Comparison of ENCODE assay signal across 8 cellular contexts in the genomic region with DNA sequence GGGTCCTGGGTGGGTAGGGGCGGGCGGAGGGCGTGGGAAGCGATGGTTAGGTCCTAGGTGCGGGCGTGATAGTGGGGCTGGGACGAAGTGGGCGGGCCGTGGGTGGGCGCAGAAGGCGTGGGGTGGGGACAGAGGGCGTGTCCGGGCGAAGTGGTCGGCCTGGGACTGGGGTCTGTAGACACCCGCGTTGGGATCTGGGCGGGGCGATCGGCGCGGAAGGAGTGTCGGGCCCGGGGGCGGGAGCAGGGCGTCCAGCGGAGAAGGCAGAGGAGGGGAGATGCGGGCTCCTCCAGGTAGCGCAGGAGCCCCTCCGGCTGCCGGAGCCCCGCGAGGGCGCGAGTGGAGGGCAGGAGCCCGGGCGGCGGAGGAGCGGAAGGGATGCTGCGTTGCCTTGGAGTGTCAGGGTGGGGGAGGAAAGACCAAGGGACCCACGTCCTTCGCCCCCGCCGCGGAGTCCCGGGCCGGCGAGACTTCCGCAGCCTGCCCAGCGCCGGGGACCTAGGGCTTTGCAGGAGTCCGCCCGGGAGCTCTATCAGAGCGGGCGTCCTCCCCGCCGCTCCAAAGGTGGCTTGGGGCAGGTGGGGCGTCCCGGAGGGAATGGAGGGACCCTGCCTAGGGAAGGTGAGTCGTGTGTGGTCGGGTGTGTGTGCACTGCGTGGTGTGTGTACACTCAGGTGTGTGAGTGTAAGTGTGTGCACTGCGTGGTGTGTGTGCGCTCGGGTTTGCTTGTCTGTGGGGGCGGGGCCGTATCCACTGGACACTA. TPM values are rescaled to one million over a fixed set of nuclear protein-coding genes. Genes with fewer than 3 reads are reported as not detected.
DNase-seq lines count a peak whose midpoint lies in the region; ATAC-seq and TF ChIP-seq lines count a peak whose summit lies in the region.

No MANE protein-coding gene starts in this region.

- H3K4me1 Mint-ChIP-seq in activated CD4-positive, alpha-beta T cell treated with anti-CD3 and anti-CD28 coated beads for 36 hours: peaks cover 14% of the 10 kb centered on the region
- peaks cover 12% of the 10 kb centered on the region for H3K4me1 Mint-ChIP-seq in GM23338
- peaks cover 9% of the 10 kb centered on the region for H3K4me1 Mint-ChIP-seq in type B pancreatic cell (ENCODE audit: unreplicated experiment)

- H3K36me3 ChIP-seq in GM23338 (ENCODE audit: insufficient read depth) (no peaks in the 10 kb centered on the region), ectodermal cell (ENCODE audit: control insufficient read depth, insufficient read depth, low read length) (no peaks in the 10 kb centered on the region), mucosa of rectum (ENCODE audit: control insufficient read depth in 2 of 2, insufficient read depth in 2 of 2, low read length in 2 of 2) (no peaks in the 10 kb centered on the region)

- H3K4me1 ChIP-seq in GM23338 (ENCODE audit: insufficient read depth) (peaks cover 7% of the 10 kb centered on the region), ectodermal cell (ENCODE audit: control insufficient read depth, insufficient read depth, low read length) (peaks cover 15% of the 10 kb centered on the region), mucosa of rectum (ENCODE audit: control insufficient read depth in 2 of 2, insufficient read depth in 2 of 2, low read length in 2 of 2) (peaks cover 22 to 28% of the 10 kb centered on the region in 2 donors)

- H3K9me3 ChIP-seq in ectodermal cell (ENCODE audit: control insufficient read depth, low read length): no peaks in the 10 kb centered on the region
- no peaks in the 10 kb centered on the region for H3K9me3 ChIP-seq in mucosa of rectum (ENCODE audit: control insufficient read depth in 2 of 2, low read length in 2 of 2)

- no peaks in the 10 kb centered on the region; the same call in none of the 2 replicates for H4K20me1 ChIP-seq in GM23338 (replicated peaks; ENCODE audit: insufficient read depth)

- CTCF ChIA-PET in activated CD4-positive, alpha-beta T cell treated with anti-CD3 and anti-CD28 coated beads for 36 hours (lab: Charles Lee): interaction anchor here (1.4 kb wide), 1 partner anchor 26 kb away, joined by 3 read pairs; no protein-coding TSS in a partner anchor

- H3K27ac ChIP-seq in GM23338 (ENCODE audit: low read depth) (no peak overlapping the region), ectodermal cell (ENCODE audit: insufficient read depth, low read depth, low read length, poor library complexity, severe bottlenecking) (no peak overlapping the region), mucosa of rectum (ENCODE audit: low read depth in 2 of 2, low read length in 2 of 2) (peak overlapping the region; percentile 16 to 39)

- peak overlapping the region; percentile 32 to 58 for H3K9ac ChIP-seq in mucosa of rectum (ENCODE audit: low read depth in 1 of 2, low read length in 2 of 2)

- no peaks in the 10 kb centered on the region for H3K36me3 Mint-ChIP-seq in activated CD4-positive, alpha-beta T cell treated with anti-CD3 and anti-CD28 coated beads for 36 hours (ENCODE audit: low read depth)
- no peaks in the 10 kb centered on the region; the same call in 2 of the 3 replicates for H3K36me3 Mint-ChIP-seq in GM23338 (ENCODE audit: low read depth)
- no peaks in the 10 kb centered on the region for H3K36me3 Mint-ChIP-seq in type B pancreatic cell

- no peak for TF ChIP-seq CTCF in GM23338 (conservative IDR thresholded peaks at IDR 0.05; ENCODE audit: low read depth in 2 of 2)
- no peak for TF ChIP-seq CTCF in type B pancreatic cell (conservative IDR thresholded peaks at IDR 0.05)

- H3K4me3 ChIP-seq in GM23338 (peak overlapping the region; percentile 74), ectodermal cell (ENCODE audit: insufficient read depth, low read depth, low read length) (peak overlapping the region; percentile 35), mucosa of rectum (ENCODE audit: low read length in 2 of 2) (peak overlapping the region; percentile 49 to 67)

- no peaks in the 10 kb centered on the region for H3K79me2 ChIP-seq in GM23338 (replicated peaks; ENCODE audit: insufficient read depth)

- H2AFZ ChIP-seq in GM23338: peak overlapping the region; percentile 93

- no peaks in the 10 kb centered on the region for H3K27me3 Mint-ChIP-seq in activated CD4-positive, alpha-beta T cell treated with anti-CD3 and anti-CD28 coated beads for 36 hours
- H3K27me3 Mint-ChIP-seq in GM23338 (ENCODE audit: insufficient read depth, low read depth, poor library complexity) (peaks cover 34% of the 10 kb centered on the region), type B pancreatic cell (peaks cover 7% of the 10 kb centered on the region)

- POLR2A ChIA-PET in activated CD4-positive, alpha-beta T cell treated with anti-CD3 and anti-CD28 coated beads for 36 hours (lab: Charles Lee): no interaction called here

- peak; percentile 68 for ATAC-seq in activated CD4-positive, alpha-beta T cell treated with anti-CD3 and anti-CD28 coated beads for 36 hours
- ATAC-seq in GM23338: peak; percentile 75

- WGBS in ectodermal cell, 2 experiments: 2% methylated on average over 67 of the region's 67 CpGs

- H3F3A ChIP-seq in GM23338 (replicated peaks; ENCODE audit: low read depth): peaks cover 4% of the 10 kb centered on the region; the same call in 1 of the 2 replicates

- H3K9me2 ChIP-seq in GM23338 (ENCODE audit: insufficient read depth): no peaks in the 10 kb centered on the region

- in situ Hi-C loops in KBM-7 (cut with MboI; ENCODE audit: low pct_unique_long_range_greater_than_20kb, low sequenced_read_pairs): no loop called here

- no peaks in the 10 kb centered on the region for H3K9me3 Mint-ChIP-seq in activated CD4-positive, alpha-beta T cell treated with anti-CD3 and anti-CD28 coated beads for 36 hours (ENCODE audit: low read depth)
- H3K9me3 Mint-ChIP-seq in GM23338 (no peaks in the 10 kb centered on the region), type B pancreatic cell (no peaks in the 10 kb centered on the region)

- peak overlapping the region; percentile 69 for H3K4me3 Mint-ChIP-seq in activated CD4-positive, alpha-beta T cell treated with anti-CD3 and anti-CD28 coated beads for 36 hours
- H3K4me3 Mint-ChIP-seq in GM23338 (peak overlapping the region; percentile 77), type B pancreatic cell (peak overlapping the region; percentile 84)

- no peak overlapping the region for H3K27ac Mint-ChIP-seq in activated CD4-positive, alpha-beta T cell treated with anti-CD3 and anti-CD28 coated beads for 36 hours
- H3K27ac Mint-ChIP-seq in GM23338 (no peak overlapping the region), type B pancreatic cell (peak overlapping the region; percentile 69)

- peak overlapping the region; percentile 88 for H3K4me2 ChIP-seq in GM23338

- intact Hi-C loops in activated CD4-positive, alpha-beta T cell treated with anti-CD3 and anti-CD28 coated beads for 36 hours (cut with DNase I, micrococcal nuclease): loop anchor here (1.0 to 10.0 kb wide), 17 partner anchors 26 to 848 kb away; partner anchors contain the start of genes JMJD4 (in 2 of the 2), SNAP47 (in 2 of the 2), ARF1 (in 1 of the 2) and COQ8A (in 1 of the 2)

- DNase-seq in activated CD4-positive, alpha-beta T cell treated with anti-CD3 and anti-CD28 coated beads for 36 hours: no peak
- DNase-seq in activated CD4-positive, alpha-beta T cell treated with anti-CD3 and anti-CD28 coated beads, Interleukin-2, amount 50 U/mL, for 1 hour: no peak
- DNase-seq in GM23338 (ENCODE audit: low spot score): peak; percentile 93
- DNase-seq in KBM-7: peak; percentile 79
- DNase-seq in SKM-1 (lab: John Stamatoyannopoulos, UW; ENCODE audit: unreplicated experiment): peak; percentile 71
- peak; percentile 81 for DNase-seq in type B pancreatic cell (ENCODE audit: extremely low spot score, unreplicated experiment)

- H3K27me3 ChIP-seq in GM23338 (ENCODE audit: insufficient read depth) (peaks cover 38% of the 10 kb centered on the region), ectodermal cell (ENCODE audit: control insufficient read depth, insufficient read depth, low read length, poor library complexity, severe bottlenecking) (peaks cover 44% of the 10 kb centered on the region), mucosa of rectum (ENCODE audit: control insufficient read depth in 2 of 2, insufficient read depth in 2 of 2, low read length in 2 of 2) (peaks cover 0 to 8% of the 10 kb centered on the region in 2 donors)

TF ChIP-seq in GM23338, 12 proteins besides CTCF, POLR2A, EP300 and RAD21:
- peak; percentile 48; the same call in 1 of the 2 replicates for TF ChIP-seq POLR2AphosphoS5 (IDR thresholded peaks at IDR 0.05; ENCODE audit: low read depth)
- TF ChIP-seq ZNF331 (CRISPR knock-in tag; IDR thresholded peaks at IDR 0.05; ENCODE audit: low read depth): no peak
- TF ChIP-seq CREB1 (CRISPR knock-in tag; IDR thresholded peaks at IDR 0.05; ENCODE audit: low read depth): 0 out of 2 replicates have a peak, but pooled peaks have one; percentile 10
TF ChIP-seq in GM23338: peak in this region for 2.

RNA-seq across cellular contexts. Expression of gene PRSS38, which starts 27.0 kb away (rescaled TPM):
- not detected for total RNA-seq in activated CD4-positive, alpha-beta T cell treated with anti-CD3 and anti-CD28 coated beads for 36 hours
- not detected in 2 replicates for total RNA-seq in GM23338 (2014; rRNA removed; shearing (Covaris generic))
- polyA plus RNA-seq in GM23338 (2016; fragmentation: Nextera tagmentation; extraction: Ambion mirVana): not detected in 2 replicates
- not detected for polyA plus RNA-seq in ectodermal cell (2013, experiment 1 of 4)
- polyA plus RNA-seq in ectodermal cell (2013, experiment 2 of 4): not detected
- polyA plus RNA-seq in ectodermal cell (2013, experiment 3 of 4): not detected
- polyA plus RNA-seq in ectodermal cell (2013, experiment 4 of 4): not detected
- total RNA-seq in type B pancreatic cell (ENCODE audit: low replicate concordance): not detected in 2 replicates

RNA-seq across cellular contexts. Expression of gene SNAP47, which starts 53.2 kb away (rescaled TPM):
- total RNA-seq in activated CD4-positive, alpha-beta T cell treated with anti-CD3 and anti-CD28 coated beads for 36 hours: 10 to 100 TPM; 30.3 to 31.2 TPM
- 48.0 and 51.8 TPM in 2 replicates for total RNA-seq in GM23338 (2014; rRNA removed; shearing (Covaris generic))
- polyA plus RNA-seq in GM23338 (2016; fragmentation: Nextera tagmentation; extraction: Ambion mirVana): 17.8 and 19.5 TPM in 2 replicates
- 49.2 TPM for polyA plus RNA-seq in ectodermal cell (2013, experiment 1 of 4)
- 46.6 TPM for polyA plus RNA-seq in ectodermal cell (2013, experiment 2 of 4)
- 39.8 TPM for polyA plus RNA-seq in ectodermal cell (2013, experiment 3 of 4)
- polyA plus RNA-seq in ectodermal cell (2013, experiment 4 of 4): 43.9 TPM
- 32.4 and 46.2 TPM in 2 replicates for total RNA-seq in type B pancreatic cell (ENCODE audit: low replicate concordance)

RNA-seq across cellular contexts. Expression of gene JMJD4, which starts 53.4 kb away (rescaled TPM):
- 10 to 100 TPM; 14.4 to 18.1 TPM for total RNA-seq in activated CD4-positive, alpha-beta T cell treated with anti-CD3 and anti-CD28 coated beads for 36 hours
- 17.7 and 17.9 TPM in 2 replicates for total RNA-seq in GM23338 (2014; rRNA removed; shearing (Covaris generic))
- polyA plus RNA-seq in GM23338 (2016; fragmentation: Nextera tagmentation; extraction: Ambion mirVana): 11.5 and 11.6 TPM in 2 replicates
- 9.9 TPM for polyA plus RNA-seq in ectodermal cell (2013, experiment 1 of 4)
- polyA plus RNA-seq in ectodermal cell (2013, experiment 2 of 4): 15.1 TPM
- polyA plus RNA-seq in ectodermal cell (2013, experiment 3 of 4): 9.0 TPM
- polyA plus RNA-seq in ectodermal cell (2013, experiment 4 of 4): 10.6 TPM
- 23.5 and 25.4 TPM in 2 replicates for total RNA-seq in type B pancreatic cell (ENCODE audit: low replicate concordance)

Comparison
In these comparisons a context has a peak if more than half of its experiments do, and no peak if none do; other contexts are left out.
1. DNase-seq: peak in GM23338 (single experiment), KBM-7 (single experiment), SKM-1 (single experiment) and type B pancreatic cell (single experiment); none in activated CD4-positive, alpha-beta T cell treated with anti-CD3 and anti-CD28 coated beads for 36 hours (single experiment) and activated CD4-positive, alpha-beta T cell treated with anti-CD3 and anti-CD28 coated beads, Interleukin-2, amount 50 U/mL, for 1 hour (single experiment).
2. H3K27ac ChIP-seq: peak in mucosa of rectum (2 of 2); none in GM23338 (single experiment) and ectodermal cell (single experiment).
3. Peak in every context shown above with its lines, with median percentiles within 50 percentile points of each other: H3K4me3 Mint-ChIP-seq and H3K4me3 ChIP-seq.